In the genomic region with DNA sequence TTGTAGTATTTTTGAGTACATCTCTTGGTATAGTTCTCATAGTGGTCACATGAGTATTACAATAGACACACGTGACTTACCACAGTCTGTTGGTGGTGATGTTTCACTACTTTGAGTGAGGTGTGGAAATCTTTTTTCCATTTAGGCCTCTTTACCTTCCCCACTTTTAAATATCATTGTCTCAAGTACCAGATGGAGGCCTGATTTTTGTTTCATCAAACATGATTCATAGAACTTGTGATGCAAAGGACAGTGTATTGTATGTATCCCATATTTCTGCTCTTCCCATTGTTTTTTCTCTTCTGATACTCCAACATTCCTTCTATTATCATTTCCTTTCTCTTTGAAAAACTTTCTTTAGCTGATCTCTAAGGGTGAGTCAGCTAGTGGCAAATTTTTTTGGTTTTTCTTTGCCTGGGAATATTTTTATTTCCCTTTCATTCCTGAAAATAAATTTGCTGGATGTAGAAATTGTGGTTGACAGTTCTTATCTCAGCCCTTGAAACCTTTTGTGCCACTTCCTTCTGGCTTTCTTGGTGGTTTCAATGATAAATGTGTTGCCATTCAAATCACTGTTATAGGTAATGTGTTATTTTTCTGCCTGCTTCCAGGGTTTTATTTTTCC, we compare ENCODE assay signal across 14 cellular contexts. TPM values are rescaled to one million over a fixed set of nuclear protein-coding genes. Genes with fewer than 3 reads are reported as not detected.
A peak's percentile ranks its signal among the peaks of the same experiment; 100 is the strongest.
DNase-seq lines count a peak whose midpoint lies in the region; ATAC-seq and TF ChIP-seq lines count a peak whose summit lies in the region.
"Had no signal": no experiment of that assay in that cellular context is flagged by ENCODE, and none has a peak within 500 bp of the region (broad histone marks: within the 10 kb centered on the region; RNA-seq: fewer than 3 reads in every experiment).

No MANE protein-coding gene starts in this region.

- peak overlapping the region in 1 of 8 donors; percentile 23 for H3K4me3 Mint-ChIP-seq in CD4-positive, alpha-beta memory T cell
- H3K4me3 Mint-ChIP-seq: activated T-cell treated with anti-CD3 and anti-CD28 coated beads, Interleukin-2, amount 50 U/mL, for 4 hours; dendritic cell treated with granulocyte-macrophage colony-stimulating factor and Interleukin-4, amounts not matched to agents 40 ng/mL and 50 ng/mL, for 4 days had no signal

- DNase-seq in activated naive CD4-positive, alpha-beta T cell treated with anti-CD3 and anti-CD28 coated beads, Interleukin-2, amount 50 U/mL, for 72 hours (ENCODE audit: low spot score in 2 of 2) = no peak
- DNase-seq in activated naive CD4-positive, alpha-beta T cell (lab: John Stamatoyannopoulos, UW) = no peak
- DNase-seq in RPMI7951 (ENCODE audit: low read depth) (peak; percentile 89), fibroblast of pulmonary artery (ENCODE audit: low read depth) (peak; percentile 91), HuH-7 (ENCODE audit: low spot score) (no peak), testis (no peak)
- DNase-seq in stimulated activated naive CD8-positive, alpha-beta T cell treated with anti-CD3 and anti-CD28 coated beads, Interleukin-15, Interleukin-2, amounts not matched to agents 100 U/mL and 50 U/mL, for 24 hours = no peak
- no peak for DNase-seq in CD4-positive, alpha-beta memory T cell
- DNase-seq: activated T-cell treated with anti-CD3 and anti-CD28 coated beads, Interleukin-2, amount 50 U/mL, for 4 hours; NCI-H187 treated with DMSO at 0.1 percent for 48 hours had no signal

- peaks cover 7 to 9% of the 10 kb centered on the region in 2 donors for H3K9me3 Mint-ChIP-seq in activated naive CD4-positive, alpha-beta T cell treated with anti-CD3 and anti-CD28 coated beads, Interleukin-2, amount 50 U/mL, for 72 hours
- peaks cover 2 to 24% (median 10%) of the 10 kb centered on the region in 8 donors for H3K9me3 Mint-ChIP-seq in CD4-positive, alpha-beta memory T cell
- H3K9me3 Mint-ChIP-seq: dendritic cell treated with granulocyte-macrophage colony-stimulating factor and Interleukin-4, amounts not matched to agents 40 ng/mL and 50 ng/mL, for 4 days had no signal

- no peak overlapping the region for H3K27ac ChIP-seq in testis
- H3K27ac ChIP-seq in CD4-positive, alpha-beta memory T cell (ENCODE audit: low read depth, low read length) = no peak overlapping the region
- H3K27ac ChIP-seq: hepatocyte had no signal

- no peak overlapping the region for H3K4me3 ChIP-seq in fibroblast of pulmonary artery (replicated peaks; ENCODE audit: low read depth, low read length)
- H3K4me3 ChIP-seq in testis = no peak overlapping the region
- no peak overlapping the region for H3K4me3 ChIP-seq in CD4-positive, alpha-beta memory T cell (ENCODE audit: low read length in 2 of 2)
- H3K4me3 ChIP-seq: hepatocyte had no signal

- peaks cover 0 to 6% of the 10 kb centered on the region in 2 donors for H3K36me3 Mint-ChIP-seq in activated naive CD4-positive, alpha-beta T cell treated with anti-CD3 and anti-CD28 coated beads, Interleukin-2, amount 50 U/mL, for 72 hours
- H3K36me3 Mint-ChIP-seq in CD4-positive, alpha-beta memory T cell = peaks cover 3 to 8% of the 10 kb centered on the region in 2 donors

- POLR2A ChIA-PET in CD4-positive, alpha-beta memory T cell (lab: Charles Lee; ENCODE audit: partially characterized antibody) = no interaction called here

- peak; percentile 50 to 60 for ATAC-seq in activated naive CD4-positive, alpha-beta T cell treated with anti-CD3 and anti-CD28 coated beads, Interleukin-2, amount 50 U/mL, for 72 hours
- ATAC-seq in stimulated activated naive CD8-positive, alpha-beta T cell treated with anti-CD3 and anti-CD28 coated beads, Interleukin-15, Interleukin-2, amounts not matched to agents 100 U/mL and 50 U/mL, for 24 hours = peak; percentile 71

- intact Hi-C loops in testis (cut with DNase I; ENCODE audit: low total_unique reads) = no loop called here
- intact Hi-C loops in CD4-positive, alpha-beta memory T cell (cut with micrococcal nuclease) = no loop called here

- H3K27me3 ChIP-seq in testis = no peaks in the 10 kb centered on the region
- H3K27me3 ChIP-seq in CD4-positive, alpha-beta memory T cell (ENCODE audit: insufficient read depth, low read length) = no peaks in the 10 kb centered on the region
- H3K27me3 ChIP-seq: hepatocyte had no signal

- CTCF ChIA-PET in CD4-positive, alpha-beta memory T cell (lab: Charles Lee; ENCODE audit: partially characterized antibody) = no interaction called here

- peak overlapping the region in 1 of 2 donors; percentile 68 for H3K27ac Mint-ChIP-seq in activated naive CD4-positive, alpha-beta T cell treated with anti-CD3 and anti-CD28 coated beads, Interleukin-2, amount 50 U/mL, for 72 hours
- H3K27ac Mint-ChIP-seq in CD4-positive, alpha-beta memory T cell = peak overlapping the region in 1 of 7 donors; percentile 18
- H3K27ac Mint-ChIP-seq: dendritic cell treated with granulocyte-macrophage colony-stimulating factor and Interleukin-4, amounts not matched to agents 40 ng/mL and 50 ng/mL, for 4 days had no signal

- no peaks in the 10 kb centered on the region for H3K4me1 ChIP-seq in testis
- peaks cover 6% of the 10 kb centered on the region for H3K4me1 ChIP-seq in CD4-positive, alpha-beta memory T cell (ENCODE audit: insufficient read depth, low read length)

- peaks cover 0 to 10% (median 8%) of the 10 kb centered on the region in 4 donors for H3K4me1 Mint-ChIP-seq in CD4-positive, alpha-beta memory T cell

- no peaks in the 10 kb centered on the region for H3K36me3 ChIP-seq in testis (ENCODE audit: low read depth, missing control alignments)
- no peaks in the 10 kb centered on the region for H3K36me3 ChIP-seq in CD4-positive, alpha-beta memory T cell (ENCODE audit: insufficient read depth, low read length)

- WGBS in testis, 2 donors = 86 to 87% methylated on average over 1 of the region's 1 CpG

- no peaks in the 10 kb centered on the region for H3K27me3 Mint-ChIP-seq in CD4-positive, alpha-beta memory T cell

- TF ChIP-seq CTCF in fibroblast of pulmonary artery (IDR thresholded peaks at IDR 0.05; ENCODE audit: low read length, missing control alignments) = no peak
- no peak for TF ChIP-seq CTCF in testis (IDR thresholded peaks at IDR 0.05)

- H3K9me3 ChIP-seq in testis = no peaks in the 10 kb centered on the region
- H3K9me3 ChIP-seq in CD4-positive, alpha-beta memory T cell (ENCODE audit: control insufficient read depth in 1 of 2, low read length in 2 of 2) = peaks cover 0 to 8% of the 10 kb centered on the region in 2 donors

- no peak for TF ChIP-seq POLR2A in testis (IDR thresholded peaks at IDR 0.05)

RNA-seq across cellular contexts. Expression of gene RFX8, which starts 32.8 kb away (rescaled TPM):
- 1 to 10 TPM in 1 of 2 donors, under 1 TPM in 1; 0.76 to 1.9 TPM for total RNA-seq in activated naive CD4-positive, alpha-beta T cell treated with anti-CD3 and anti-CD28 coated beads, Interleukin-2, amount 50 U/mL, for 72 hours
- total RNA-seq in RPMI7951 (2014; rRNA removed; shearing (Covaris generic)) = 9.3 and 10.8 TPM in 2 replicates
- total RNA-seq in testis = 1 to 10 TPM; 1.8 to 2.7 TPM
- polyA plus RNA-seq in testis (ENCODE audit: insufficient read depth, low read depth, low replicate concordance) = 4.0 TPM
- total RNA-seq in CD4-positive, alpha-beta memory T cell = 1 to 10 TPM; 1.2 to 1.3 TPM
- polyA plus RNA-seq in CD4-positive, alpha-beta memory T cell = not detected
- total RNA-seq: activated T-cell treated with anti-CD3 and anti-CD28 coated beads, Interleukin-2, amount 50 U/mL, for 4 hours; hepatocyte; OCI-LY7 had no signal

RNA-seq across cellular contexts. Expression of gene CREG2, which starts 54.9 kb away (rescaled TPM):
- total RNA-seq in activated naive CD4-positive, alpha-beta T cell treated with anti-CD3 and anti-CD28 coated beads, Interleukin-2, amount 50 U/mL, for 72 hours = not detected
- total RNA-seq in RPMI7951 (2014; rRNA removed; shearing (Covaris generic)) = 0.36 and 0.59 TPM in 2 replicates
- total RNA-seq in testis = under 1 TPM; 0.19 to 0.47 TPM
- polyA plus RNA-seq in testis (ENCODE audit: insufficient read depth, low read depth, low replicate concordance) = 0.42 TPM
- not detected for total RNA-seq in CD4-positive, alpha-beta memory T cell
- under 1 TPM in 1 of 2 donors, not detected in 1; 0.32 TPM for polyA plus RNA-seq in CD4-positive, alpha-beta memory T cell
- total RNA-seq: activated T-cell treated with anti-CD3 and anti-CD28 coated beads, Interleukin-2, amount 50 U/mL, for 4 hours; OCI-LY7 had no signal
- polyA plus RNA-seq: BJ had no signal

Comparison
In these comparisons a context has a peak if more than half of its experiments do, and no peak if none do; other contexts are left out.
1. DNase-seq: peak in RPMI7951 (single experiment) and fibroblast of pulmonary artery (single experiment); none in activated naive CD4-positive, alpha-beta T cell treated with anti-CD3 and anti-CD28 coated beads, Interleukin-2, amount 50 U/mL, for 72 hours (0 of 2), activated naive CD4-positive, alpha-beta T cell (0 of 4), stimulated activated naive CD8-positive, alpha-beta T cell treated with anti-CD3 and anti-CD28 coated beads, Interleukin-15, Interleukin-2, amounts not matched to agents 100 U/mL and 50 U/mL, for 24 hours (single experiment), HuH-7 (single experiment), testis (single experiment) and CD4-positive, alpha-beta memory T cell (0 of 5).